Comparison of ENCODE assay signal across 1 cellular context in the genomic region with DNA sequence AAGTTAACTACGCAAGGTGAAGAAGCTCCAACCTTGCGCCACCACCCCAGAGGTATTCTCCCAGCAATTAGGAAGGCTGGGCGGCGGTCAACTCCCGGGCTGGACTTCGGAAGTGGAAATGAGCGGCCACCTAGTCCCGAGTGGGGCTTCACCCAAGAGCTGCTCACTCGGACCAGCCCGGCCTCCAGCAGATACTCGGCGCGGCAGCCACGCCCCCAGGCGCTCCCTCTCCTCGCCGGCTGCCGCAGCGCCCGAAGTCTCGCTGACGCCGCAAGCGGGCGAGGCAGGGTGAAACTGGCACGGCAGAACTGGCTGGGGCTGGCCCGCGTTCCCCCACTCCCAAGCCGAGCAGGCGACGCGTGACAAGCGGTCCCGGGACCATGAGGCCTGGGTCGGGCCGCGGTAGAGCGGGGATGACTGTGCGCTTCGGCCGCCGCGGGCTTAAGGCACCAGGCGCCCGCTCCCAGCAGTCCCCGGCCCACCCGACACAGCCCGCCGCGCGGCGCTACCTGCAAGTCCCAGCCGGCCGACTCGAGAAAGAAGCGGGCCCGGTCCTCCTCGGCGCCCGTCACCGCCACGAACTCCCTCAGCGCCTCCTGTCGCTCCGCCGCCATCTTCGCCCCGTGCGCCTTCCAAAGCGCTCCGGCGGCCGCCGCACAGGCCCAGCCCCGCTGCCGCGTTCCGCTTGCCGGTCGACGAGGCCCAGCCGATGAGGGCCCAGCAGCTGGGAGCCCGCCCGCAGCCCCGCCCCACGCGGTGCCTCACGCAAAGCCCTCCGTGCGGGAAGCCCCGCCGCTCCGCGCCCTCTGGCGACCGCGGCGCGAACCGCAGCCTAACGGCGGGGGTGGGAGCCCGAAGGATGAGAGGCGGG.
TF ChIP-seq lines count a peak whose summit lies in the region.

A gene (minus strand): TSS at position 639 of the 871 bp plus-strand sequence. CDS start 25 bp downstream, at position 614.

TF ChIP-seq in K562, 482 proteins besides CTCF, POLR2A, EP300 and RAD21 (continued from another document and continues in another):
- peak; percentile 42; the same call in 1 of the 2 replicates for TF ChIP-seq ZKSCAN1 (IDR thresholded peaks at IDR 0.05; ENCODE audit: low read depth, low read length)
- peak; percentile 90 for TF ChIP-seq CCNT2 (IDR thresholded peaks at IDR 0.05; ENCODE audit: borderline replicate concordance, extremely low read depth, insufficient read length, low read depth, low read length)
- TF ChIP-seq TOE1 (IDR thresholded peaks at IDR 0.05; ENCODE audit: borderline replicate concordance): no peak
- TF ChIP-seq TOE1 (CRISPR knock-in tag; IDR thresholded peaks at IDR 0.05; ENCODE audit: borderline replicate concordance, low read depth): 0 out of 2 replicates have a peak, but pooled peaks have one; percentile 82
- 0 out of 2 replicates have a peak, but pooled peaks have one; percentile 59 for TF ChIP-seq ELF2 (CRISPR knock-in tag; IDR thresholded peaks at IDR 0.05)
- peak; percentile 84; the same call in 1 of the 2 replicates for TF ChIP-seq TGIF2 (CRISPR knock-in tag; IDR thresholded peaks at IDR 0.05)
- peak; percentile 63; the same call in 1 of the 2 replicates for TF ChIP-seq EP400 (IDR thresholded peaks at IDR 0.05)
- no peak for TF ChIP-seq CBFA2T3 (IDR thresholded peaks at IDR 0.05)
- peak; percentile 83 for TF ChIP-seq PCBP1 (IDR thresholded peaks at IDR 0.05; ENCODE audit: low read depth, low read length, poor library complexity, severe bottlenecking)
- TF ChIP-seq, protein P1, sequence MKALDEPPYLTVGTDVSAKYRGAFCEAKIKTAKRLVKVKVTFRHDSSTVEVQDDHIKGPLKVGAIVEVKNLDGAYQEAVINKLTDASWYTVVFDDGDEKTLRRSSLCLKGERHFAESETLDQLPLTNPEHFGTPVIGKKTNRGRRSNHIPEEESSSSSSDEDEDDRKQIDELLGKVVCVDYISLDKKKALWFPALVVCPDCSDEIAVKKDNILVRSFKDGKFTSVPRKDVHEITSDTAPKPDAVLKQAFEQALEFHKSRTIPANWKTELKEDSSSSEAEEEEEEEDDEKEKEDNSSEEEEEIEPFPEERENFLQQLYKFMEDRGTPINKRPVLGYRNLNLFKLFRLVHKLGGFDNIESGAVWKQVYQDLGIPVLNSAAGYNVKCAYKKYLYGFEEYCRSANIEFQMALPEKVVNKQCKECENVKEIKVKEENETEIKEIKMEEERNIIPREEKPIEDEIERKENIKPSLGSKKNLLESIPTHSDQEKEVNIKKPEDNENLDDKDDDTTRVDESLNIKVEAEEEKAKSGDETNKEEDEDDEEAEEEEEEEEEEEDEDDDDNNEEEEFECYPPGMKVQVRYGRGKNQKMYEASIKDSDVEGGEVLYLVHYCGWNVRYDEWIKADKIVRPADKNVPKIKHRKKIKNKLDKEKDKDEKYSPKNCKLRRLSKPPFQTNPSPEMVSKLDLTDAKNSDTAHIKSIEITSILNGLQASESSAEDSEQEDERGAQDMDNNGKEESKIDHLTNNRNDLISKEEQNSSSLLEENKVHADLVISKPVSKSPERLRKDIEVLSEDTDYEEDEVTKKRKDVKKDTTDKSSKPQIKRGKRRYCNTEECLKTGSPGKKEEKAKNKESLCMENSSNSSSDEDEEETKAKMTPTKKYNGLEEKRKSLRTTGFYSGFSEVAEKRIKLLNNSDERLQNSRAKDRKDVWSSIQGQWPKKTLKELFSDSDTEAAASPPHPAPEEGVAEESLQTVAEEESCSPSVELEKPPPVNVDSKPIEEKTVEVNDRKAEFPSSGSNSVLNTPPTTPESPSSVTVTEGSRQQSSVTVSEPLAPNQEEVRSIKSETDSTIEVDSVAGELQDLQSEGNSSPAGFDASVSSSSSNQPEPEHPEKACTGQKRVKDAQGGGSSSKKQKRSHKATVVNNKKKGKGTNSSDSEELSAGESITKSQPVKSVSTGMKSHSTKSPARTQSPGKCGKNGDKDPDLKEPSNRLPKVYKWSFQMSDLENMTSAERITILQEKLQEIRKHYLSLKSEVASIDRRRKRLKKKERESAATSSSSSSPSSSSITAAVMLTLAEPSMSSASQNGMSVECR (CRISPR knock-in tag; IDR thresholded peaks at IDR 0.05): peak; percentile 94
- peak; percentile 75 for TF ChIP-seq HCFC1 (IDR thresholded peaks at IDR 0.05; ENCODE audit: low read depth, low read length)
- TF ChIP-seq BACH1 (tag; IDR thresholded peaks at IDR 0.05): no peak
- TF ChIP-seq SP1 (CRISPR knock-in tag; IDR thresholded peaks at IDR 0.05): peak; percentile 91
- no peak for TF ChIP-seq ATF1 (CRISPR knock-in tag; IDR thresholded peaks at IDR 0.05)
- peak; percentile 66 for TF ChIP-seq ATF1 (tag; IDR thresholded peaks at IDR 0.05)
- no peak for TF ChIP-seq CBX2 (IDR thresholded peaks at IDR 0.05; ENCODE audit: insufficient read depth, low read length, poor library complexity, severe bottlenecking)
- TF ChIP-seq, protein P2, sequence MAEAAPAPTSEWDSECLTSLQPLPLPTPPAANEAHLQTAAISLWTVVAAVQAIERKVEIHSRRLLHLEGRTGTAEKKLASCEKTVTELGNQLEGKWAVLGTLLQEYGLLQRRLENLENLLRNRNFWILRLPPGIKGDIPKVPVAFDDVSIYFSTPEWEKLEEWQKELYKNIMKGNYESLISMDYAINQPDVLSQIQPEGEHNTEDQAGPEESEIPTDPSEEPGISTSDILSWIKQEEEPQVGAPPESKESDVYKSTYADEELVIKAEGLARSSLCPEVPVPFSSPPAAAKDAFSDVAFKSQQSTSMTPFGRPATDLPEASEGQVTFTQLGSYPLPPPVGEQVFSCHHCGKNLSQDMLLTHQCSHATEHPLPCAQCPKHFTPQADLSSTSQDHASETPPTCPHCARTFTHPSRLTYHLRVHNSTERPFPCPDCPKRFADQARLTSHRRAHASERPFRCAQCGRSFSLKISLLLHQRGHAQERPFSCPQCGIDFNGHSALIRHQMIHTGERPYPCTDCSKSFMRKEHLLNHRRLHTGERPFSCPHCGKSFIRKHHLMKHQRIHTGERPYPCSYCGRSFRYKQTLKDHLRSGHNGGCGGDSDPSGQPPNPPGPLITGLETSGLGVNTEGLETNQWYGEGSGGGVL (CRISPR knock-in tag; IDR thresholded peaks at IDR 0.05): no peak
- peak; percentile 91 for TF ChIP-seq RBM25 (IDR thresholded peaks at IDR 0.05; ENCODE audit: low read depth, low read length, severe bottlenecking)
- TF ChIP-seq, protein P3, sequence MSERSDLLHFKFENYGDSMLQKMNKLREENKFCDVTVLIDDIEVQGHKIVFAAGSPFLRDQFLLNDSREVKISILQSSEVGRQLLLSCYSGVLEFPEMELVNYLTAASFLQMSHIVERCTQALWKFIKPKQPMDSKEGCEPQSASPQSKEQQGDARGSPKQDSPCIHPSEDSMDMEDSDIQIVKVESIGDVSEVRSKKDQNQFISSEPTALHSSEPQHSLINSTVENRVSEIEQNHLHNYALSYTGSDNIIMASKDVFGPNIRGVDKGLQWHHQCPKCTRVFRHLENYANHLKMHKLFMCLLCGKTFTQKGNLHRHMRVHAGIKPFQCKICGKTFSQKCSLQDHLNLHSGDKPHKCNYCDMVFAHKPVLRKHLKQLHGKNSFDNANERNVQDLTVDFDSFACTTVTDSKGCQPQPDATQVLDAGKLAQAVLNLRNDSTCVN (CRISPR knock-in tag; IDR thresholded peaks at IDR 0.05): no peak
- peak; percentile 91 for TF ChIP-seq HNRNPK (IDR thresholded peaks at IDR 0.05; ENCODE audit: low read depth, low read length, poor library complexity, severe bottlenecking)
- TF ChIP-seq TCF7L2 (IDR thresholded peaks at IDR 0.05; ENCODE audit: low read depth, low read length): no peak
- TF ChIP-seq ESRRA (IDR thresholded peaks at IDR 0.05; ENCODE audit: borderline replicate concordance, low read depth): peak; percentile 77; the same call in 1 of the 2 replicates
- TF ChIP-seq ZNF3 (CRISPR knock-in tag; IDR thresholded peaks at IDR 0.05): no peak
- TF ChIP-seq, protein P4, sequence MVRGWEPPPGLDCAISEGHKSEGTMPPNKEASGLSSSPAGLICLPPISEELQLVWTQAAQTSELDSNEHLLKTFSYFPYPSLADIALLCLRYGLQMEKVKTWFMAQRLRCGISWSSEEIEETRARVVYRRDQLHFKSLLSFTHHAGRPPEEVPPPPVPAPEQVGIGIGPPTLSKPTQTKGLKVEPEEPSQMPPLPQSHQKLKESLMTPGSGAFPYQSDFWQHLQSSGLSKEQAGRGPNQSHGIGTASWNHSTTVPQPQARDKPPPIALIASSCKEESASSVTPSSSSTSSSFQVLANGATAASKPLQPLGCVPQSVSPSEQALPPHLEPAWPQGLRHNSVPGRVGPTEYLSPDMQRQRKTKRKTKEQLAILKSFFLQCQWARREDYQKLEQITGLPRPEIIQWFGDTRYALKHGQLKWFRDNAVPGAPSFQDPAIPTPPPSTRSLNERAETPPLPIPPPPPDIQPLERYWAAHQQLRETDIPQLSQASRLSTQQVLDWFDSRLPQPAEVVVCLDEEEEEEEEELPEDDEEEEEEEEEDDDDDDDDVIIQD (CRISPR knock-in tag; IDR thresholded peaks at IDR 0.05): no peak
- TF ChIP-seq SUPT5H (IDR thresholded peaks at IDR 0.05): peak; percentile 80
- TF ChIP-seq MBD2 (IDR thresholded peaks at IDR 0.05; ENCODE audit: borderline replicate concordance, low read depth): 0 out of 2 replicates have a peak, but pooled peaks have one; percentile 27
- no peak for TF ChIP-seq EHMT2 (IDR thresholded peaks at IDR 0.05)
- no peak for TF ChIP-seq FOXJ3 (CRISPR knock-in tag; IDR thresholded peaks at IDR 0.05)
- TF ChIP-seq, protein P5, sequence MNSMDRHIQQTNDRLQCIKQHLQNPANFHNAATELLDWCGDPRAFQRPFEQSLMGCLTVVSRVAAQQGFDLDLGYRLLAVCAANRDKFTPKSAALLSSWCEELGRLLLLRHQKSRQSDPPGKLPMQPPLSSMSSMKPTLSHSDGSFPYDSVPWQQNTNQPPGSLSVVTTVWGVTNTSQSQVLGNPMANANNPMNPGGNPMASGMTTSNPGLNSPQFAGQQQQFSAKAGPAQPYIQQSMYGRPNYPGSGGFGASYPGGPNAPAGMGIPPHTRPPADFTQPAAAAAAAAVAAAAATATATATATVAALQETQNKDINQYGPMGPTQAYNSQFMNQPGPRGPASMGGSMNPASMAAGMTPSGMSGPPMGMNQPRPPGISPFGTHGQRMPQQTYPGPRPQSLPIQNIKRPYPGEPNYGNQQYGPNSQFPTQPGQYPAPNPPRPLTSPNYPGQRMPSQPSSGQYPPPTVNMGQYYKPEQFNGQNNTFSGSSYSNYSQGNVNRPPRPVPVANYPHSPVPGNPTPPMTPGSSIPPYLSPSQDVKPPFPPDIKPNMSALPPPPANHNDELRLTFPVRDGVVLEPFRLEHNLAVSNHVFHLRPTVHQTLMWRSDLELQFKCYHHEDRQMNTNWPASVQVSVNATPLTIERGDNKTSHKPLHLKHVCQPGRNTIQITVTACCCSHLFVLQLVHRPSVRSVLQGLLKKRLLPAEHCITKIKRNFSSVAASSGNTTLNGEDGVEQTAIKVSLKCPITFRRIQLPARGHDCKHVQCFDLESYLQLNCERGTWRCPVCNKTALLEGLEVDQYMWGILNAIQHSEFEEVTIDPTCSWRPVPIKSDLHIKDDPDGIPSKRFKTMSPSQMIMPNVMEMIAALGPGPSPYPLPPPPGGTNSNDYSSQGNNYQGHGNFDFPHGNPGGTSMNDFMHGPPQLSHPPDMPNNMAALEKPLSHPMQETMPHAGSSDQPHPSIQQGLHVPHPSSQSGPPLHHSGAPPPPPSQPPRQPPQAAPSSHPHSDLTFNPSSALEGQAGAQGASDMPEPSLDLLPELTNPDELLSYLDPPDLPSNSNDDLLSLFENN (IDR thresholded peaks at IDR 0.05; ENCODE audit: low read depth in 2 of 2, low read length in 2 of 2): peak in 1 of 2 experiments; percentile 48; a peak in 1 of 4 replicates
- peak; percentile 39; the same call in 1 of the 2 replicates for TF ChIP-seq NFRKB (IDR thresholded peaks at IDR 0.05; ENCODE audit: low read depth)
- TF ChIP-seq ZFPM2 (CRISPR knock-in tag; IDR thresholded peaks at IDR 0.05): no peak
- TF ChIP-seq SRSF7 (optimal IDR thresholded peaks at IDR 0.05; ENCODE audit: low read depth, low read length): no peak
- TF ChIP-seq, protein P6, sequence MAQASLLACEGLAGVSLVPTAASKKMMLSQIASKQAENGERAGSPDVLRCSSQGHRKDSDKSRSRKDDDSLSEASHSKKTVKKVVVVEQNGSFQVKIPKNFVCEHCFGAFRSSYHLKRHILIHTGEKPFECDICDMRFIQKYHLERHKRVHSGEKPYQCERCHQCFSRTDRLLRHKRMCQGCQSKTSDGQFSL (CRISPR knock-in tag; IDR thresholded peaks at IDR 0.05): peak; percentile 82; the same call in 1 of the 2 replicates
- TF ChIP-seq, protein P6 (tag; IDR thresholded peaks at IDR 0.05): no peak
- 0 out of 2 replicates have a peak, but pooled peaks have one; percentile 24 for TF ChIP-seq FOSL1 (tag; conservative IDR thresholded peaks at IDR 0.05)
- TF ChIP-seq, protein P7, sequence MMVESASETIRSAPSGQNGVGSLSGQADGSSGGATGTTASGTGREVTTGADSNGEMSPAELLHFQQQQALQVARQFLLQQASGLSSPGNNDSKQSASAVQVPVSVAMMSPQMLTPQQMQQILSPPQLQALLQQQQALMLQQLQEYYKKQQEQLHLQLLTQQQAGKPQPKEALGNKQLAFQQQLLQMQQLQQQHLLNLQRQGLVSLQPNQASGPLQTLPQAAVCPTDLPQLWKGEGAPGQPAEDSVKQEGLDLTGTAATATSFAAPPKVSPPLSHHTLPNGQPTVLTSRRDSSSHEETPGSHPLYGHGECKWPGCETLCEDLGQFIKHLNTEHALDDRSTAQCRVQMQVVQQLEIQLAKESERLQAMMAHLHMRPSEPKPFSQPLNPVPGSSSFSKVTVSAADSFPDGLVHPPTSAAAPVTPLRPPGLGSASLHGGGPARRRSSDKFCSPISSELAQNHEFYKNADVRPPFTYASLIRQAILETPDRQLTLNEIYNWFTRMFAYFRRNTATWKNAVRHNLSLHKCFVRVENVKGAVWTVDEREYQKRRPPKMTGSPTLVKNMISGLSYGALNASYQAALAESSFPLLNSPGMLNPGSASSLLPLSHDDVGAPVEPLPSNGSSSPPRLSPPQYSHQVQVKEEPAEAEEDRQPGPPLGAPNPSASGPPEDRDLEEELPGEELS (CRISPR knock-in tag; IDR thresholded peaks at IDR 0.05; ENCODE audit: borderline replicate concordance): peak; percentile 77; the same call in 1 of the 2 replicates
- TF ChIP-seq MAFK (IDR thresholded peaks at IDR 0.05; ENCODE audit: low read length): no peak
- TF ChIP-seq ZNF12 (CRISPR knock-in tag; IDR thresholded peaks at IDR 0.05): 0 out of 2 replicates have a peak, but pooled peaks have one; percentile 14
- no peak for TF ChIP-seq ZNF551 (CRISPR knock-in tag; IDR thresholded peaks at IDR 0.05)
- peak; percentile 92 for TF ChIP-seq NR3C1 (CRISPR knock-in tag; IDR thresholded peaks at IDR 0.05)
- TF ChIP-seq WHSC1 (IDR thresholded peaks at IDR 0.05; ENCODE audit: low read length): no peak
- no peak for TF ChIP-seq EZH2 (IDR thresholded peaks at IDR 0.05; ENCODE audit: borderline replicate concordance, low read depth, low read length)
- TF ChIP-seq CBX5 (IDR thresholded peaks at IDR 0.05; ENCODE audit: borderline replicate concordance, low read depth): peak; percentile 41; the same call in 1 of the 2 replicates
- TF ChIP-seq ZNF124 (CRISPR knock-in tag; IDR thresholded peaks at IDR 0.05): 0 out of 2 replicates have a peak, but pooled peaks have one; percentile 42
- TF ChIP-seq RBFOX2 (IDR thresholded peaks at IDR 0.05; ENCODE audit: low read depth, low read length): peak; percentile 83
- TF ChIP-seq ZBTB7A (IDR thresholded peaks at IDR 0.05; ENCODE audit: borderline replicate concordance, control insufficient read depth, low read depth, low read length): peak; percentile 55; the same call in 1 of the 2 replicates
- TF ChIP-seq SMAD2 (IDR thresholded peaks at IDR 0.05; ENCODE audit: low read depth, low read length): no peak
- peak; percentile 86 for TF ChIP-seq POLR2G (IDR thresholded peaks at IDR 0.05; ENCODE audit: low read depth, low read length)
